In genomic region chr1:107965112-107965991, GRCh38 we compare ENCODE assay signal across 8 cellular contexts. TPM values are rescaled to one million over a fixed set of nuclear protein-coding genes. Genes with fewer than 3 reads are reported as not detected.
DNase-seq lines count a peak whose midpoint lies in the region; TF ChIP-seq lines count a peak whose summit lies in the region.

A gene with protein sequence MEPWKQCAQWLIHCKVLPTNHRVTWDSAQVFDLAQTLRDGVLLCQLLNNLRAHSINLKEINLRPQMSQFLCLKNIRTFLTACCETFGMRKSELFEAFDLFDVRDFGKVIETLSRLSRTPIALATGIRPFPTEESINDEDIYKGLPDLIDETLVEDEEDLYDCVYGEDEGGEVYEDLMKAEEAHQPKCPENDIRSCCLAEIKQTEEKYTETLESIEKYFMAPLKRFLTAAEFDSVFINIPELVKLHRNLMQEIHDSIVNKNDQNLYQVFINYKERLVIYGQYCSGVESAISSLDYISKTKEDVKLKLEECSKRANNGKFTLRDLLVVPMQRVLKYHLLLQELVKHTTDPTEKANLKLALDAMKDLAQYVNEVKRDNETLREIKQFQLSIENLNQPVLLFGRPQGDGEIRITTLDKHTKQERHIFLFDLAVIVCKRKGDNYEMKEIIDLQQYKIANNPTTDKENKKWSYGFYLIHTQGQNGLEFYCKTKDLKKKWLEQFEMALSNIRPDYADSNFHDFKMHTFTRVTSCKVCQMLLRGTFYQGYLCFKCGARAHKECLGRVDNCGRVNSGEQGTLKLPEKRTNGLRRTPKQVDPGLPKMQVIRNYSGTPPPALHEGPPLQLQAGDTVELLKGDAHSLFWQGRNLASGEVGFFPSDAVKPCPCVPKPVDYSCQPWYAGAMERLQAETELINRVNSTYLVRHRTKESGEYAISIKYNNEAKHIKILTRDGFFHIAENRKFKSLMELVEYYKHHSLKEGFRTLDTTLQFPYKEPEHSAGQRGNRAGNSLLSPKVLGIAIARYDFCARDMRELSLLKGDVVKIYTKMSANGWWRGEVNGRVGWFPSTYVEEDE (minus strand): TSS chr1:107965180. CDS start chr1:107964869, 311 bp downstream.

- no peaks in the 10 kb centered on the region for H3K4me1 ChIP-seq in adrenal gland (replicated peaks in 1 of 2)
- H3K4me1 ChIP-seq in transverse colon = peaks cover 0 to 14% (median 9%) of the 10 kb centered on the region in 4 donors

- H3K9me3 Mint-ChIP-seq in osteocyte (ENCODE audit: unreplicated experiment) = no peaks in the 10 kb centered on the region

- peaks cover 48% of the 10 kb centered on the region for H3K27me3 Mint-ChIP-seq in osteocyte (ENCODE audit: unreplicated experiment)

- no peak for TF ChIP-seq EP300 in transverse colon (IDR thresholded peaks at IDR 0.05; ENCODE audit: low read depth)

- H3K27ac Mint-ChIP-seq in osteocyte (ENCODE audit: unreplicated experiment) = no peak within 1 kb of the TSS

- in situ Hi-C loops in transverse colon (cut with MboI; ENCODE audit: low pct_ligation_motif_present in 1 of 4, low pct_unique_long_range_greater_than_20kb in 1 of 4, low sequenced_read_pairs in 3 of 4) = no loop called here

- H3K36me3 Mint-ChIP-seq in osteocyte (ENCODE audit: unreplicated experiment) = no peaks in the 10 kb centered on the region

- peak within 1 kb of the TSS in 4 of 5 donors; percentile 45 to 81 (median 66) for H3K27ac ChIP-seq in adrenal gland
- H3K27ac ChIP-seq in transverse colon = peak within 1 kb of the TSS; percentile 50 to 69 (median 64)

- no peak for TF ChIP-seq POLR2A in adrenal gland (IDR thresholded peaks at IDR 0.05)
- TF ChIP-seq POLR2A in transverse colon (IDR thresholded peaks at IDR 0.05) = peak; percentile 18

- TF ChIP-seq CTCF in adrenal gland (IDR thresholded peaks at IDR 0.05) (peak in 2 of 6 experiments; percentile 8 to 16), osteocyte (IDR thresholded peaks at IDR 0.05) (peak; percentile 23), transverse colon (IDR thresholded peaks at IDR 0.05) (no peak)

- H3K9me3 ChIP-seq in adrenal gland (replicated peaks in 1 of 3) (no peaks in the 10 kb centered on the region), transverse colon (no peaks in the 10 kb centered on the region)

- H3K4me1 Mint-ChIP-seq in osteocyte (ENCODE audit: unreplicated experiment) = peaks cover 18% of the 10 kb centered on the region

- peak within 1 kb of the TSS; percentile 72 for H3K4me3 Mint-ChIP-seq in osteocyte (ENCODE audit: unreplicated experiment)

- WGBS in adrenal gland, 4 donors = 0 to 2% (median 1%) methylated on average over 10 to 72 of the region's 72 CpGs
- 4 to 5% methylated on average over 9 to 31 of the region's 72 CpGs for WGBS in transverse colon (ENCODE audit: low coverage in 1 of 2), 2 donors

- DNase-seq in D341Med (ENCODE audit: low spot score) (peak; percentile 85), SKM-1 (lab: John Stamatoyannopoulos, UW; ENCODE audit: unreplicated experiment) (peak; percentile 72), adrenal gland (peak; percentile 65 to 81 (median 71)), cardiac septum (ENCODE audit: low spot score) (peak; percentile 91), osteocyte (ENCODE audit: extremely low spot score, unreplicated experiment) (no peak), transverse colon (peak; percentile 56), HuH-7 (ENCODE audit: low spot score) (no peak)
- peak; percentile 87 for DNase-seq in Jurkat, Clone E6-1 (ENCODE audit: low read depth, low spot score)

- peak within 1 kb of the TSS; percentile 97 for H3K4me3 ChIP-seq in Jurkat, Clone E6-1 (ENCODE audit: low read length)
- H3K4me3 ChIP-seq in adrenal gland = peak within 1 kb of the TSS; percentile 21 to 80 (median 64)
- H3K4me3 ChIP-seq in transverse colon = peak within 1 kb of the TSS; percentile 11 to 51 (median 39)

- H3K27me3 ChIP-seq in adrenal gland = peaks cover 5% of the 10 kb centered on the region
- peaks cover 47% of the 10 kb centered on the region for H3K27me3 ChIP-seq in transverse colon

- intact Hi-C loops in adrenal gland (cut with DNase I) (loop anchor here in 1 of 2 donors (5.0 to 10.0 kb wide), 2 partner anchors 71 to 157 kb away; no protein-coding TSS in a partner anchor), cardiac septum (cut with DNase I) (no loop called here), transverse colon (cut with DNase I; ENCODE audit: low total_unique reads) (no loop called here)

- no peaks in the 10 kb centered on the region for H3K36me3 ChIP-seq in adrenal gland (replicated peaks in 1 of 2)
- no peaks in the 10 kb centered on the region for H3K36me3 ChIP-seq in transverse colon

RNA-seq across cellular contexts. Expression of the gene that starts here (rescaled TPM):
- polyA plus RNA-seq in Jurkat, Clone E6-1 (2012; ENCODE audit: insufficient read depth, insufficient read length) = 31.2 TPM
- total RNA-seq in adrenal gland = 1 to 10 TPM; 2.3 to 8.5 (median 4.8) TPM
- polyA plus RNA-seq in adrenal gland = 1 to 10 TPM; 1.1 to 2.2 (median 1.7) TPM
- total RNA-seq in cardiac septum = 1.9 TPM
- not detected in 2 replicates for total RNA-seq in osteocyte
- total RNA-seq in transverse colon = 100 to 1,000 TPM in 3 of 4 donors, 10 to 100 TPM in 1; 44.1 to 123 (median 111) TPM

Comparison
In these comparisons a context has a peak if more than half of its experiments do, and no peak if none do; other contexts are left out.
1. RNA of the gene that starts here (total RNA-seq): 44.1 to 123 TPM in transverse colon; 2.3 to 8.5 TPM in adrenal gland, 1.9 TPM in cardiac septum (single experiment) and not detected in osteocyte; every median in the first group is over 4 times any median in the second.
2. DNase-seq: peak in D341Med (single experiment), Jurkat, Clone E6-1 (single experiment), SKM-1 (single experiment), adrenal gland (7 of 7), cardiac septum (single experiment) and transverse colon (single experiment); none in osteocyte (single experiment) and HuH-7 (single experiment).
3. H3K4me3 ChIP-seq: peak in every context shown above with its lines; median percentile 97 in Jurkat, Clone E6-1; 64 in adrenal gland; 39 in transverse colon.